Comparison of ENCODE assay signal across 8 cellular contexts in the genomic region with DNA sequence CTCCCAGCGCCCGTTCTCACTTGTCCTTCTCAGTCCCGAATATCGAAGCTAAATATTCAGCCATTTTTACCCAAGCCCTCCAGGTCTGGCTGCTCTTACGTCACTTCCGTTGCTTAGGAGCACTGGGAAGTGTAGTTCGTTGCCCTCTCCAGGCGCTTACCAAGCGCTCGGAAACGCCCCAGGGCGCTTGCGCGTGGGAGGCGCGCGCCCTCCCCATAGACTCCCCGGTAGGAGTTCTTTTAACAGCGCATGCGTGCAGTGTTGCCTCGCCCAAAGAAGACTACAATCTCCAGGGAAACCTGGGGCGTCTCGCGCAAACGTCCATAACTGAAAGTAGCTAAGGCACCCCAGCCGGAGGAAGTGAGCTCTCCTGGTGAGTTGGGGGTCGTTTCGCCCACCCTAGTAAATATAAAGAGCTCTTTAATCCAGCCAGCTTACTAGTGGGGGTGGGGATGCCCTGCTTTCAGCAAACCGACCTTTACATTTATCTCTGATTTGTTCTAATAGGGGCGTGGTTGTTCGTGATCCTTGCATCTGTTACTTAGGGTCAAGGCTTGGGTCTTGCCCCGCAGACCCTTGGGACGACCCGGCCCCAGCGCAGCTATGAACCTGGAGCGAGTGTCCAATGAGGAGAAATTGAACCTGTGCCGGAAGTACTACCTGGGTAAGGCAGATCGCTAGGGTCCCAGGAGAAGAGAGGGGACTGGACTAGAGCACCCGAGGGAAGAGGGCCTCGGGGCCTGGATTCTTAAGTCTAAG. TPM values are rescaled to one million over a fixed set of nuclear protein-coding genes. Genes with fewer than 3 reads are reported as not detected.
DNase-seq lines count a peak whose midpoint lies in the region; ATAC-seq and TF ChIP-seq lines count a peak whose summit lies in the region.

Gene PSENEN (plus strand): TSS at position 324 of the 759 bp plus-strand sequence. CDS start 280 bp downstream, at position 604.
A gene with protein sequence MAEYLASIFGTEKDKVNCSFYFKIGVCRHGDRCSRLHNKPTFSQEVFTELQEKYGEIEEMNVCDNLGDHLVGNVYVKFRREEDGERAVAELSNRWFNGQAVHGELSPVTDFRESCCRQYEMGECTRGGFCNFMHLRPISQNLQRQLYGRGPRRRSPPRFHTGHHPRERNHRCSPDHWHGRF (minus strand): TSS at position 91 of the 759 bp plus-strand sequence. CDS start 27 bp downstream, at position 64.

- WGBS in right cardiac atrium: under 1% methylated on average over 40 of the region's 40 CpGs
- 0 to 1% (median 1%) methylated on average over 38 to 40 of the region's 40 CpGs for WGBS in psoas muscle, 3 donors
- under 1% methylated on average over 40 of the region's 40 CpGs for WGBS in urinary bladder

- ATAC-seq in GM18502 (IDR thresholded peaks at IDR 0.05; ENCODE audit: poor library complexity, unreplicated experiment) (peak; percentile 47), HG02973 (IDR thresholded peaks at IDR 0.05; ENCODE audit: unreplicated experiment) (peak; percentile 31), right cardiac atrium (peak; percentile 86 to 88), psoas muscle (peak; percentile 77 to 84 (median 82))

- no peaks in the 10 kb centered on the region for H3K36me3 ChIP-seq in ascending aorta
- H3K36me3 ChIP-seq in psoas muscle (ENCODE audit: insufficient read depth in 1 of 2, low read depth in 1 of 2): peaks cover 0 to 30% of the 10 kb centered on the region in 2 donors
- no peaks in the 10 kb centered on the region for H3K36me3 ChIP-seq in urinary bladder (ENCODE audit: insufficient read depth)

- no peaks in the 10 kb centered on the region for H3K27me3 ChIP-seq in ascending aorta
- H3K27me3 ChIP-seq in right cardiac atrium (ENCODE audit: control insufficient read depth, insufficient read depth): no peaks in the 10 kb centered on the region
- no peaks in the 10 kb centered on the region for H3K27me3 ChIP-seq in psoas muscle (ENCODE audit: insufficient read depth in 3 of 3, low read length in 2 of 3)

- intact Hi-C loops in ascending aorta (cut with DNase I): loop anchor here (2.0 to 10.0 kb wide), 5 partner anchors 29 to 601 kb away; partner anchors contain the start of genes ARHGAP33, FXYD7, OVOL3 and POLR2I
- intact Hi-C loops in right cardiac atrium (cut with DNase I): no loop called here
- intact Hi-C loops in psoas muscle (cut with DNase I): loop anchor here in 1 of 2 donors (5.0 kb wide), 1 partner anchor 187 kb away; no protein-coding TSS in a partner anchor

- H3K27ac ChIP-seq in ascending aorta (peak within 1 kb of the TSS; percentile 99 to 100), right cardiac atrium (ENCODE audit: low read length) (peak within 1 kb of the TSS; percentile 97), psoas muscle (peak within 1 kb of the TSS; percentile 100), urinary bladder (ENCODE audit: low read depth) (peak within 1 kb of the TSS; percentile 92)

- peaks cover 5 to 33% of the 10 kb centered on the region in 2 donors for H3K4me1 ChIP-seq in ascending aorta
- H3K4me1 ChIP-seq in right cardiac atrium (ENCODE audit: control insufficient read depth, insufficient read depth, low read length): peaks cover 4% of the 10 kb centered on the region
- peaks cover 42% of the 10 kb centered on the region for H3K4me1 ChIP-seq in psoas muscle
- no peaks in the 10 kb centered on the region for H3K4me1 ChIP-seq in urinary bladder (ENCODE audit: insufficient read depth)

- no peaks in the 10 kb centered on the region for H3K9me3 ChIP-seq in ascending aorta
- no peaks in the 10 kb centered on the region for H3K9me3 ChIP-seq in right cardiac atrium (ENCODE audit: control insufficient read depth, low read length)
- no peaks in the 10 kb centered on the region for H3K9me3 ChIP-seq in psoas muscle

- DNase-seq in NCI-H2029 treated with DMSO at 0.1 percent for 48 hours (lab: John Stamatoyannopoulos, UW): peak; percentile 89
- peak; percentile 98 for DNase-seq in T-helper 22 cell (ENCODE audit: low read depth)
- DNase-seq in ascending aorta (ENCODE audit: low spot score in 2 of 2): peak; percentile 96 to 100
- peak; percentile 98 to 99 (median 99) for DNase-seq in right cardiac atrium
- peak; percentile 97 to 98 for DNase-seq in psoas muscle

- TF ChIP-seq CTCF in ascending aorta (IDR thresholded peaks at IDR 0.05) (no peak), psoas muscle (IDR thresholded peaks at IDR 0.05) (no peak)

- H3K4me3 ChIP-seq in ascending aorta: peak within 1 kb of the TSS; percentile 74 to 92
- peak within 1 kb of the TSS; percentile 95 for H3K4me3 ChIP-seq in right cardiac atrium (ENCODE audit: low read length)
- H3K4me3 ChIP-seq in psoas muscle: peak within 1 kb of the TSS; percentile 89
- H3K4me3 ChIP-seq in urinary bladder (ENCODE audit: low read depth, low read length): peak within 1 kb of the TSS; percentile 61

RNA-seq across cellular contexts. Expression of gene PSENEN, which starts in this region (rescaled TPM):
- total RNA-seq in ascending aorta (110 TPM), right cardiac atrium (10 to 100 TPM; 40.0 to 50.4 (median 43.8) TPM), psoas muscle (10 to 100 TPM; 34.7 to 41.0 (median 36.7) TPM), urinary bladder (13.7 TPM)
- polyA plus RNA-seq in right cardiac atrium (69.7 TPM), psoas muscle (100 to 1,000 TPM in 1 of 3 donors, 10 to 100 TPM in 2; 61.6 to 116 (median 67.7) TPM), urinary bladder (49.2 TPM)

RNA-seq across cellular contexts. Expression of the second gene that starts in this region (rescaled TPM):
- total RNA-seq in ascending aorta (not detected), right cardiac atrium (10 to 100 TPM; 19.6 to 31.3 (median 22.8) TPM), psoas muscle (10 to 100 TPM; 13.3 to 28.7 (median 19.6) TPM), urinary bladder (9.6 TPM)
- polyA plus RNA-seq in right cardiac atrium (32.3 TPM), psoas muscle (10 to 100 TPM; 12.3 to 26.6 (median 13.6) TPM), urinary bladder (25.3 TPM)

Comparison
In these comparisons a context has a peak if more than half of its experiments do, and no peak if none do; other contexts are left out.
1. Peak in every context shown above with its lines: DNase-seq, ATAC-seq, H3K4me3 ChIP-seq and H3K27ac ChIP-seq.
2. ATAC-seq: peak in every context shown above with its lines; median percentile 87 in right cardiac atrium; 82 in psoas muscle; 47 in GM18502; 31 in HG02973.